1 cellular context compared by ENCODE assay signal in genomic region chr12:108731866-108732461, GRCh38.
A peak's percentile ranks its signal among the peaks of the same experiment; 100 is the strongest.
TF ChIP-seq lines count a peak whose summit lies in the region.

No MANE protein-coding gene starts in this region.

TF ChIP-seq in H1, 55 proteins besides CTCF, POLR2A, EP300 and RAD21:
- no peak for TF ChIP-seq CHD2 (IDR thresholded peaks at IDR 0.05; ENCODE audit: low read length)
- no peak; the same call in 1 of the 2 replicates for TF ChIP-seq PHF8 (conservative IDR thresholded peaks at IDR 0.05; ENCODE audit: low read depth, low read length)
- no peak for TF ChIP-seq RFX5 (IDR thresholded peaks at IDR 0.05; ENCODE audit: borderline replicate concordance, low read depth, low read length)
- TF ChIP-seq EGR1 (IDR thresholded peaks at IDR 0.05; ENCODE audit: borderline replicate concordance, low read depth, low read length): no peak
- TF ChIP-seq MAX (IDR thresholded peaks at IDR 0.05): no peak
- no peak for TF ChIP-seq NRF1 (IDR thresholded peaks at IDR 0.05; ENCODE audit: low read depth, low read length)
- no peak for TF ChIP-seq POU5F1 (IDR thresholded peaks at IDR 0.05; ENCODE audit: low read depth, low read length)
- no peak for TF ChIP-seq TCF12 (IDR thresholded peaks at IDR 0.05; ENCODE audit: low read depth, low read length)
- peak; percentile 30; the same call in 1 of the 2 replicates for TF ChIP-seq YY1 (IDR thresholded peaks at IDR 0.05; ENCODE audit: low read depth, low read length)
- TF ChIP-seq SUZ12 (IDR thresholded peaks at IDR 0.05; ENCODE audit: low read length): no peak
- peak; percentile 23; the same call in 1 of the 2 replicates for TF ChIP-seq SP1 (IDR thresholded peaks at IDR 0.05; ENCODE audit: low read depth, low read length)
- peak; percentile 52; the same call in 1 of the 2 replicates for TF ChIP-seq ATF2 (IDR thresholded peaks at IDR 0.05; ENCODE audit: low read length)
- TF ChIP-seq SIRT6 (IDR thresholded peaks at IDR 0.05; ENCODE audit: low read length): no peak
- TF ChIP-seq SP2 (IDR thresholded peaks at IDR 0.05; ENCODE audit: low read length): no peak
- no peak for TF ChIP-seq SIX5 (IDR thresholded peaks at IDR 0.05; ENCODE audit: low read depth, low read length)
- no peak for TF ChIP-seq BACH1 (IDR thresholded peaks at IDR 0.05; ENCODE audit: low read length)
- peak; percentile 84 for TF ChIP-seq TEAD4 (IDR thresholded peaks at IDR 0.05; ENCODE audit: low read depth, low read length)
- TF ChIP-seq CHD7 (IDR thresholded peaks at IDR 0.05; ENCODE audit: insufficient replicate concordance, low read length): no peak
- TF ChIP-seq HDAC6 (IDR thresholded peaks at IDR 0.05; ENCODE audit: low read depth, low read length): no peak
- no peak; the same call in 1 of the 2 replicates for TF ChIP-seq RBBP5 (IDR thresholded peaks at IDR 0.05; ENCODE audit: borderline replicate concordance, low read depth, low read length)
- TF ChIP-seq HDAC2 (IDR thresholded peaks at IDR 0.05; ENCODE audit: borderline replicate concordance in 1 of 2, low read depth in 2 of 2, low read length in 2 of 2): no peak
- TF ChIP-seq MAFK (IDR thresholded peaks at IDR 0.05; ENCODE audit: low read depth, low read length): no peak
- no peak for TF ChIP-seq SIN3A (conservative IDR thresholded peaks at IDR 0.05 in 1 of 2, IDR thresholded peaks at IDR 0.05 in 1 of 2; ENCODE audit: low read depth in 1 of 2, low read length in 2 of 2)
- no peak for TF ChIP-seq KDM5A (IDR thresholded peaks at IDR 0.05; ENCODE audit: low read length)
- TF ChIP-seq RNF2 (IDR thresholded peaks at IDR 0.05; ENCODE audit: borderline replicate concordance, low read depth, low read length, missing control alignments, poor library complexity, severe bottlenecking): no peak
- peak; percentile 11; the same call in 1 of the 2 replicates for TF ChIP-seq KDM1A (IDR thresholded peaks at IDR 0.05; ENCODE audit: borderline replicate concordance, low read length)
- no peak for TF ChIP-seq USF2 (IDR thresholded peaks at IDR 0.05; ENCODE audit: low read length)
- TF ChIP-seq CHD1 (IDR thresholded peaks at IDR 0.05; ENCODE audit: low read depth, low read length): no peak
- TF ChIP-seq TBP (IDR thresholded peaks at IDR 0.05; ENCODE audit: low read depth, low read length): peak; percentile 37; the same call in 1 of the 2 replicates
- TF ChIP-seq ASH2L (IDR thresholded peaks at IDR 0.05; ENCODE audit: low read length): no peak
- no peak for TF ChIP-seq CBX8 (IDR thresholded peaks at IDR 0.05; ENCODE audit: borderline replicate concordance, low read depth, low read length)
- TF ChIP-seq GTF2F1 (IDR thresholded peaks at IDR 0.05; ENCODE audit: borderline replicate concordance, low read depth, low read length): no peak
- no peak for TF ChIP-seq EZH2 (IDR thresholded peaks at IDR 0.05; ENCODE audit: low read depth, low read length, severe bottlenecking)
- no peak for TF ChIP-seq BRCA1 (IDR thresholded peaks at IDR 0.05; ENCODE audit: low read depth, low read length)
- TF ChIP-seq NANOG (IDR thresholded peaks at IDR 0.05; ENCODE audit: insufficient read depth, low read depth, low read length, poor library complexity, severe bottlenecking): no peak
- TF ChIP-seq ATF3 (IDR thresholded peaks at IDR 0.05; ENCODE audit: insufficient read depth, low read depth, low read length): no peak
- no peak for TF ChIP-seq SRF (IDR thresholded peaks at IDR 0.05; ENCODE audit: low read depth, low read length)
- no peak for TF ChIP-seq CTBP2 (IDR thresholded peaks at IDR 0.05; ENCODE audit: borderline replicate concordance, insufficient read depth, insufficient read length, low read length)
- TF ChIP-seq SP4 (IDR thresholded peaks at IDR 0.05; ENCODE audit: low read length): peak; percentile 47; the same call in 1 of the 2 replicates
- TF ChIP-seq JUN (IDR thresholded peaks at IDR 0.05; ENCODE audit: low read depth, low read length): no peak
- no peak for TF ChIP-seq BCL11A (IDR thresholded peaks at IDR 0.05; ENCODE audit: low read depth in 2 of 2, low read length in 2 of 2)
- TF ChIP-seq JUND (IDR thresholded peaks at IDR 0.05; ENCODE audit: low read length): no peak
- peak; percentile 73 for TF ChIP-seq KDM4A (IDR thresholded peaks at IDR 0.05; ENCODE audit: low read depth, low read length, severe bottlenecking)
- TF ChIP-seq RXRA (IDR thresholded peaks at IDR 0.05; ENCODE audit: insufficient read depth, low read depth, low read length): no peak
- no peak for TF ChIP-seq FOSL1 (IDR thresholded peaks at IDR 0.05; ENCODE audit: insufficient read depth, low read depth, low read length)
- TF ChIP-seq CREB1 (IDR thresholded peaks at IDR 0.05): peak; percentile 78
- TF ChIP-seq CBX5 (IDR thresholded peaks at IDR 0.05; ENCODE audit: low read depth, low read length): no peak
- TF ChIP-seq ZNF274 (IDR thresholded peaks at IDR 0.05; ENCODE audit: borderline replicate concordance, extremely low read depth, low read length): no peak
- no peak for TF ChIP-seq GABPA (IDR thresholded peaks at IDR 0.05; ENCODE audit: borderline replicate concordance, insufficient read depth, low read length)
- TF ChIP-seq TAF1 (IDR thresholded peaks at IDR 0.05; ENCODE audit: low read depth, low read length): peak; percentile 50
- no peak for TF ChIP-seq CEBPB (IDR thresholded peaks at IDR 0.05; ENCODE audit: low read depth, low read length)
- TF ChIP-seq SAP30 (IDR thresholded peaks at IDR 0.05; ENCODE audit: insufficient read depth, insufficient replicate concordance, low read length): no peak
- TF ChIP-seq E2F6 (IDR thresholded peaks at IDR 0.05): no peak
- TF ChIP-seq TAF7 (optimal IDR thresholded peaks at IDR 0.05; ENCODE audit: borderline replicate concordance, low read depth, low read length): no peak
- 0 out of 2 replicates have a peak, but pooled peaks have one; percentile 45 for TF ChIP-seq POLR2AphosphoS5 (IDR thresholded peaks at IDR 0.05; ENCODE audit: low read depth, low read length)
